ENCODE assay signal across 1 cellular context in genomic region chr19:46736544-46737274, GRCh38.
TF ChIP-seq lines count a peak whose summit lies in the region.

No MANE protein-coding gene starts in this region.

TF ChIP-seq in K562, 482 proteins besides CTCF, POLR2A, EP300 and RAD21 (continued from another document and continues in another):
- TF ChIP-seq CHD7 (IDR thresholded peaks at IDR 0.05; ENCODE audit: low read depth, low read length) (no peak), E2F1 (CRISPR knock-in tag; IDR thresholded peaks at IDR 0.05) (no peak), ZNF408 (CRISPR knock-in tag; IDR thresholded peaks at IDR 0.05; ENCODE audit: low read depth) (no peak), AFF4 (CRISPR knock-in tag; IDR thresholded peaks at IDR 0.05) (no peak), ZNF778 (CRISPR knock-in tag; IDR thresholded peaks at IDR 0.05) (no peak), HIVEP1 (CRISPR knock-in tag; IDR thresholded peaks at IDR 0.05) (0 out of 2 replicates have a peak, but pooled peaks have one; percentile 45), SRSF7 (optimal IDR thresholded peaks at IDR 0.05; ENCODE audit: low read depth, low read length) (no peak), KLF16 (IDR thresholded peaks at IDR 0.05) (0 out of 2 replicates have a peak, but pooled peaks have one; percentile 4), SAFB (IDR thresholded peaks at IDR 0.05; ENCODE audit: borderline replicate concordance, low read depth, low read length) (no peak), HMGXB4 (CRISPR knock-in tag; IDR thresholded peaks at IDR 0.05) (no peak), TBP (optimal IDR thresholded peaks at IDR 0.05; ENCODE audit: low read depth, low read length) (no peak), RBM25 (IDR thresholded peaks at IDR 0.05; ENCODE audit: low read depth, low read length, severe bottlenecking) (no peak), FOXA1 (IDR thresholded peaks at IDR 0.05; ENCODE audit: borderline replicate concordance) (no peak), ARID1B (IDR thresholded peaks at IDR 0.05) (peak; percentile 65; the same call in 1 of the 2 replicates), ZBTB49 (CRISPR knock-in tag; IDR thresholded peaks at IDR 0.05; ENCODE audit: borderline replicate concordance) (no peak), STAT5A (IDR thresholded peaks at IDR 0.05; ENCODE audit: borderline replicate concordance, low read length) (peak; percentile 35; the same call in 1 of the 2 replicates)
- TF ChIP-seq, protein P1, sequence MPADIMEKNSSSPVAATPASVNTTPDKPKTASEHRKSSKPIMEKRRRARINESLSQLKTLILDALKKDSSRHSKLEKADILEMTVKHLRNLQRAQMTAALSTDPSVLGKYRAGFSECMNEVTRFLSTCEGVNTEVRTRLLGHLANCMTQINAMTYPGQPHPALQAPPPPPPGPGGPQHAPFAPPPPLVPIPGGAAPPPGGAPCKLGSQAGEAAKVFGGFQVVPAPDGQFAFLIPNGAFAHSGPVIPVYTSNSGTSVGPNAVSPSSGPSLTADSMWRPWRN (IDR thresholded peaks at IDR 0.05; ENCODE audit: low read depth) = no peak
- TF ChIP-seq, protein P2, sequence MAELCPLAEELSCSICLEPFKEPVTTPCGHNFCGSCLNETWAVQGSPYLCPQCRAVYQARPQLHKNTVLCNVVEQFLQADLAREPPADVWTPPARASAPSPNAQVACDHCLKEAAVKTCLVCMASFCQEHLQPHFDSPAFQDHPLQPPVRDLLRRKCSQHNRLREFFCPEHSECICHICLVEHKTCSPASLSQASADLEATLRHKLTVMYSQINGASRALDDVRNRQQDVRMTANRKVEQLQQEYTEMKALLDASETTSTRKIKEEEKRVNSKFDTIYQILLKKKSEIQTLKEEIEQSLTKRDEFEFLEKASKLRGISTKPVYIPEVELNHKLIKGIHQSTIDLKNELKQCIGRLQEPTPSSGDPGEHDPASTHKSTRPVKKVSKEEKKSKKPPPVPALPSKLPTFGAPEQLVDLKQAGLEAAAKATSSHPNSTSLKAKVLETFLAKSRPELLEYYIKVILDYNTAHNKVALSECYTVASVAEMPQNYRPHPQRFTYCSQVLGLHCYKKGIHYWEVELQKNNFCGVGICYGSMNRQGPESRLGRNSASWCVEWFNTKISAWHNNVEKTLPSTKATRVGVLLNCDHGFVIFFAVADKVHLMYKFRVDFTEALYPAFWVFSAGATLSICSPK (IDR thresholded peaks at IDR 0.05; ENCODE audit: borderline replicate concordance) = no peak
- TF ChIP-seq, protein P3, sequence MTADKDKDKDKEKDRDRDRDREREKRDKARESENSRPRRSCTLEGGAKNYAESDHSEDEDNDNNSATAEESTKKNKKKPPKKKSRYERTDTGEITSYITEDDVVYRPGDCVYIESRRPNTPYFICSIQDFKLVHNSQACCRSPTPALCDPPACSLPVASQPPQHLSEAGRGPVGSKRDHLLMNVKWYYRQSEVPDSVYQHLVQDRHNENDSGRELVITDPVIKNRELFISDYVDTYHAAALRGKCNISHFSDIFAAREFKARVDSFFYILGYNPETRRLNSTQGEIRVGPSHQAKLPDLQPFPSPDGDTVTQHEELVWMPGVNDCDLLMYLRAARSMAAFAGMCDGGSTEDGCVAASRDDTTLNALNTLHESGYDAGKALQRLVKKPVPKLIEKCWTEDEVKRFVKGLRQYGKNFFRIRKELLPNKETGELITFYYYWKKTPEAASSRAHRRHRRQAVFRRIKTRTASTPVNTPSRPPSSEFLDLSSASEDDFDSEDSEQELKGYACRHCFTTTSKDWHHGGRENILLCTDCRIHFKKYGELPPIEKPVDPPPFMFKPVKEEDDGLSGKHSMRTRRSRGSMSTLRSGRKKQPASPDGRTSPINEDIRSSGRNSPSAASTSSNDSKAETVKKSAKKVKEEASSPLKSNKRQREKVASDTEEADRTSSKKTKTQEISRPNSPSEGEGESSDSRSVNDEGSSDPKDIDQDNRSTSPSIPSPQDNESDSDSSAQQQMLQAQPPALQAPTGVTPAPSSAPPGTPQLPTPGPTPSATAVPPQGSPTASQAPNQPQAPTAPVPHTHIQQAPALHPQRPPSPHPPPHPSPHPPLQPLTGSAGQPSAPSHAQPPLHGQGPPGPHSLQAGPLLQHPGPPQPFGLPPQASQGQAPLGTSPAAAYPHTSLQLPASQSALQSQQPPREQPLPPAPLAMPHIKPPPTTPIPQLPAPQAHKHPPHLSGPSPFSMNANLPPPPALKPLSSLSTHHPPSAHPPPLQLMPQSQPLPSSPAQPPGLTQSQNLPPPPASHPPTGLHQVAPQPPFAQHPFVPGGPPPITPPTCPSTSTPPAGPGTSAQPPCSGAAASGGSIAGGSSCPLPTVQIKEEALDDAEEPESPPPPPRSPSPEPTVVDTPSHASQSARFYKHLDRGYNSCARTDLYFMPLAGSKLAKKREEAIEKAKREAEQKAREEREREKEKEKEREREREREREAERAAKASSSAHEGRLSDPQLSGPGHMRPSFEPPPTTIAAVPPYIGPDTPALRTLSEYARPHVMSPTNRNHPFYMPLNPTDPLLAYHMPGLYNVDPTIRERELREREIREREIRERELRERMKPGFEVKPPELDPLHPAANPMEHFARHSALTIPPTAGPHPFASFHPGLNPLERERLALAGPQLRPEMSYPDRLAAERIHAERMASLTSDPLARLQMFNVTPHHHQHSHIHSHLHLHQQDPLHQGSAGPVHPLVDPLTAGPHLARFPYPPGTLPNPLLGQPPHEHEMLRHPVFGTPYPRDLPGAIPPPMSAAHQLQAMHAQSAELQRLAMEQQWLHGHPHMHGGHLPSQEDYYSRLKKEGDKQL (CRISPR knock-in tag; IDR thresholded peaks at IDR 0.05; ENCODE audit: borderline replicate concordance) = no peak
